8 cellular contexts compared by ENCODE assay signal in the genomic region with DNA sequence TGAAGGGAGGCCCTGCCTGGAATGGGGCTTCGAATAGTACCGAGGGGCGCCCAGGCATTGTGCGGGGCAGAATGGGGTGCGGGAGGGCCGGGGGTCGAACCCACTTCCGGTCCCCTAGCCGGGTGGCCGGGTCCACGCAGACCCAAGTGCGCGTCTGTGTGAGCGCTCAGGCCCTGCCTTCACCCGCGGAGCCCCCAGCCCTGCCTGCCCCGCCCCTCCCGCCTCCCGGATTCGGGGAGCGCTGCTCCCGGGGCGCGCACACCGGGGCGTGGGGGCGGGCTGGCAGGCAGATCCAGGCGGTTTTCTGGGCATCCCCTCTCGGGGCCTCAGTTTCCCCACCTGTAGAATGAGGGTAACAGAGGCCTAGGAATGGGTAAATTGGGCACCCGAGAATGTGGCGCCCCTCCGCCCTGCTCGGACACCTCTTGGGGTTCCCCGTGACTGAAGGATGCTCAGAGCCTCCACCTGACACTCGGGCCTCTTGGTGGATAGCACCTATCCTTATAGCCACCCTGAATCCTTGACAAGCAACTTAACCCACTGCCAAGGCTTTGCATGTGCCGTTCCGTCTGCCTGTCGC. TPM values are rescaled to one million over a fixed set of nuclear protein-coding genes. Genes with fewer than 3 reads are reported as not detected.
DNase-seq lines count a peak whose midpoint lies in the region; ATAC-seq, FAIRE-seq and TF ChIP-seq lines count a peak whose summit lies in the region.

No MANE protein-coding gene starts in this region.

- H3K36me3 Mint-ChIP-seq in Calu3 (ENCODE audit: insufficient read depth, unreplicated experiment) = peaks cover 42% of the 10 kb centered on the region

- H3K36me3 ChIP-seq in adrenal gland (replicated peaks in 1 of 2) = peaks cover 0 to 6% of the 10 kb centered on the region in 2 donors
- peaks cover 6 to 18% of the 10 kb centered on the region in 2 experiments; a peak in 4 of 5 replicates for H3K36me3 ChIP-seq in HepG2 (replicated peaks in 1 of 2; ENCODE audit: control insufficient read depth in 1 of 2, insufficient read depth in 2 of 2, low read length in 2 of 2)

- H3K27ac Mint-ChIP-seq in Calu3 (ENCODE audit: unreplicated experiment) = peak overlapping the region; percentile 66
- H3K27ac Mint-ChIP-seq in stimulated activated naive CD8-positive, alpha-beta T cell treated with anti-CD3 and anti-CD28 coated beads, Interleukin-15, amount 100 ng/mL, for 72 hours = peak overlapping the region; percentile 92

- H3K27me3 Mint-ChIP-seq in Calu3 (ENCODE audit: unreplicated experiment) = no peaks in the 10 kb centered on the region
- no peaks in the 10 kb centered on the region for H3K27me3 Mint-ChIP-seq in stimulated activated naive CD8-positive, alpha-beta T cell treated with anti-CD3 and anti-CD28 coated beads, Interleukin-15, amount 100 ng/mL, for 72 hours

- BruUV-seq in Calu3 (replicated peaks; lab: Mats Ljungman, UMichigan) (no TSS peak), HepG2 (replicated peaks; lab: Mats Ljungman, UMichigan) (TSS peak; percentile 42)

- no peak for TF ChIP-seq RAD21 in HepG2 (CRISPR knock-in tag; IDR thresholded peaks at IDR 0.05)

- H3K4me2 ChIP-seq in HepG2 (ENCODE audit: low read depth, low read length) = peak overlapping the region; percentile 93

- WGBS in adrenal gland, 4 donors = 0 to 7% (median 1%) methylated on average over 6 to 38 of the region's 38 CpGs
- 0% methylated on average over 4 of the region's 38 CpGs for WGBS in HepG2 (ENCODE audit: low lambda C conversion rate)

- H3K4me1 Mint-ChIP-seq in Calu3 (ENCODE audit: low read depth, unreplicated experiment) = peaks cover 27% of the 10 kb centered on the region
- H3K4me1 Mint-ChIP-seq in stimulated activated naive CD8-positive, alpha-beta T cell treated with anti-CD3 and anti-CD28 coated beads, Interleukin-15, amount 100 ng/mL, for 72 hours = peaks cover 49% of the 10 kb centered on the region

- in situ Hi-C loops in HepG2 (cut with HindIII; ENCODE audit: extremely low pct_ligation_motif_present, low pct_unique_long_range_greater_than_20kb) = loop anchor here (5.0 kb wide), 1 partner anchor 41 kb away; no protein-coding TSS in a partner anchor

- peak overlapping the region; percentile 99 for H3K9ac ChIP-seq in HepG2 (ENCODE audit: insufficient read depth, low read depth, low read length)

- CTCF ChIA-PET in Calu3 (lab: Charles Lee) = interaction anchor here (1.4 kb wide), 1 partner anchor 40 kb away, joined by 3 read pairs; no protein-coding TSS in a partner anchor
- CTCF ChIA-PET in HepG2 (lab: Yijun Ruan, JAX; ENCODE audit: low intra/inter-chr PET ratio, low total read pairs) = no interaction called here

- POLR2A ChIA-PET in HepG2 (lab: Yijun Ruan, JAX) = interaction anchor here (0.9 to 1.4 kb wide), 15 partner anchors 15 to 169 kb away, joined by 3 to 16 read pairs (median 5); partner anchors contain the start of genes LSM4 and MPV17L2

- intact Hi-C loops in Calu3 (cut with micrococcal nuclease; ENCODE audit: unreplicated experiment) (loop anchor here (5.0 kb wide), 1 partner anchor 41 kb away; no protein-coding TSS in a partner anchor), adrenal gland (cut with DNase I) (loop anchor here in 1 of 2 donors (5.0 kb wide), 1 partner anchor 36 kb away; no protein-coding TSS in a partner anchor), HepG2 (cut with micrococcal nuclease; ENCODE audit: unreplicated experiment) (loop anchor here (1.0 kb wide), 2 partner anchors 17 to 40 kb away; no protein-coding TSS in a partner anchor)

- peaks cover 18% of the 10 kb centered on the region for H3K79me2 ChIP-seq in HepG2 (ENCODE audit: insufficient read depth, low read length)

- H3K4me3 ChIP-seq in LNCaP clone FGC (ENCODE audit: low read depth, low read length) = peak overlapping the region; percentile 78
- H3K4me3 ChIP-seq in adrenal gland = peak overlapping the region; percentile 33 to 84 (median 60)
- peak overlapping the region; percentile 73 to 98 (median 98) for H3K4me3 ChIP-seq in HepG2 (replicated peaks in 1 of 3; ENCODE audit: insufficient read depth in 1 of 3, low read depth in 2 of 3, low read length in 3 of 3)

- 0 out of 2 replicates have a peak, but pooled peaks cover 11% of the 10 kb centered on the region for H4K20me1 ChIP-seq in HepG2 (ENCODE audit: insufficient read depth, low read length)

- no peaks in the 10 kb centered on the region for H3K9me3 ChIP-seq in adrenal gland (replicated peaks in 1 of 3)
- no peaks in the 10 kb centered on the region for H3K9me3 ChIP-seq in HepG2 (ENCODE audit: low read length)

- no peaks in the 10 kb centered on the region for H3K9me3 Mint-ChIP-seq in Calu3 (ENCODE audit: low read depth, unreplicated experiment)
- no peaks in the 10 kb centered on the region for H3K9me3 Mint-ChIP-seq in stimulated activated naive CD8-positive, alpha-beta T cell treated with anti-CD3 and anti-CD28 coated beads, Interleukin-15, amount 100 ng/mL, for 72 hours

- TF ChIP-seq POLR2A in adrenal gland (IDR thresholded peaks at IDR 0.05) (peak in 1 of 2 donors; percentile 51), HepG2 (IDR thresholded peaks at IDR 0.05; ENCODE audit: insufficient read depth in 1 of 2, low read depth in 2 of 2, low read length in 2 of 2) (no peak)

- peak overlapping the region; percentile 90 for H3K4me3 Mint-ChIP-seq in Calu3 (ENCODE audit: low read depth, unreplicated experiment)
- peak overlapping the region; percentile 88 to 93 for H3K4me3 Mint-ChIP-seq in stimulated activated naive CD8-positive, alpha-beta T cell treated with anti-CD3 and anti-CD28 coated beads, Interleukin-15, amount 100 ng/mL, for 72 hours

- TF ChIP-seq CTCF in Calu3 (IDR thresholded peaks at IDR 0.05; ENCODE audit: unreplicated experiment) (no peak), LNCaP clone FGC (IDR thresholded peaks at IDR 0.05; ENCODE audit: control insufficient read depth, extremely low read depth, insufficient read depth) (no peak), adrenal gland (IDR thresholded peaks at IDR 0.05) (no peak), HepG2 (CRISPR knock-in tag; IDR thresholded peaks at IDR 0.05) (no peak)

- FAIRE-seq in HepG2 (lab: Jason Lieb, UNC) = no peak

- ATAC-seq in HepG2 (no peak; the same call in 2 of the 3 replicates), GM21528 (IDR thresholded peaks at IDR 0.05; ENCODE audit: low FRiP score, unreplicated experiment) (no peak)
- ATAC-seq in stimulated activated naive CD8-positive, alpha-beta T cell treated with anti-CD3 and anti-CD28 coated beads, Interleukin-15, amount 100 ng/mL, for 72 hours = no peak

- peak overlapping the region; percentile 17 to 97 (median 94) for H3K27ac ChIP-seq in adrenal gland
- H3K27ac ChIP-seq in HepG2 (ENCODE audit: extremely low read length, insufficient read depth, low read length) = peak overlapping the region; percentile 94

- no peak for DNase-seq in Calu3
- DNase-seq in LNCaP clone FGC (ENCODE audit: low read depth) = no peak
- DNase-seq in adrenal gland = peak in 4 of 7 donors; percentile 37 to 67 (median 50)
- DNase-seq in HepG2 (ENCODE audit: low spot score) = no peak
- peak; percentile 20 to 38 for DNase-seq in stimulated activated naive CD8-positive, alpha-beta T cell treated with anti-CD3 and anti-CD28 coated beads, Interleukin-15, amount 100 ng/mL, for 72 hours
- no peak for DNase-seq in HK-2 (ENCODE audit: unreplicated experiment)
- no peak for DNase-seq in NCI-H526 (lab: John Stamatoyannopoulos, UW)

- H3K27me3 ChIP-seq in adrenal gland = no peaks in the 10 kb centered on the region
- H3K27me3 ChIP-seq in HepG2 (ENCODE audit: control insufficient read depth in 1 of 2, insufficient read depth in 2 of 2, low read length in 2 of 2) = no peaks in the 10 kb centered on the region; a peak in 1 of 5 replicates

- no peak for TF ChIP-seq EP300 in HepG2 (IDR thresholded peaks at IDR 0.05; ENCODE audit: low read depth in 2 of 2, low read length in 2 of 2)
- no peak for TF ChIP-seq EP300 in HepG2 (CRISPR knock-in tag; IDR thresholded peaks at IDR 0.05; ENCODE audit: borderline replicate concordance)

- no peak overlapping the region for H2AFZ ChIP-seq in HepG2 (ENCODE audit: low read length)

- H3K4me1 ChIP-seq in adrenal gland (replicated peaks in 1 of 2) (peaks cover 32 to 58% of the 10 kb centered on the region in 2 donors), HepG2 (ENCODE audit: insufficient read depth, low read length) (peaks cover 56% of the 10 kb centered on the region)

RNA-seq across cellular contexts. Expression of gene PIK3R2, which starts 0.7 kb away (rescaled TPM):
- 22.5 and 23.2 TPM in 2 replicates for total RNA-seq in Calu3 (2022)
- total RNA-seq in adrenal gland = 100 to 1,000 TPM in 3 of 8 donors, 10 to 100 TPM in 5; 32.9 to 124 (median 80.4) TPM
- polyA plus RNA-seq in adrenal gland = 10 to 100 TPM in 2 of 3 donors, 1 to 10 TPM in 1; 6.7 to 21.0 (median 10.8) TPM
- total RNA-seq in HepG2 (2016; rRNA removed; fragmentation: Illumina TruSeq; extraction: Trizol) = 15.8 and 25.3 TPM in 2 replicates
- 13.7 and 16.1 TPM in 2 replicates for total RNA-seq in HepG2 (2016; cell fraction: cytosol; rRNA removed; fragmentation: Illumina TruSeq; extraction: Trizol; ENCODE audit: low read depth)
- total RNA-seq in HepG2 (2016; cell fraction: insoluble cytoplasmic fraction; rRNA removed; fragmentation: Illumina TruSeq; extraction: Trizol) = 12.5 and 18.3 TPM in 2 replicates
- 33.3 and 40.2 TPM in 2 replicates for total RNA-seq in HepG2 (2016; cell fraction: membrane; rRNA removed; fragmentation: Illumina TruSeq; extraction: Trizol)
- 14.5 and 18.4 TPM in 2 replicates for total RNA-seq in HepG2 (2016; cell fraction: nucleus; rRNA removed; fragmentation: Illumina TruSeq; extraction: Trizol)
- polyA plus RNA-seq in HepG2 (2011; rRNA removed) = 18.6 and 27.2 TPM in 2 replicates
- polyA plus RNA-seq in HepG2 (2011; cell fraction: cytosol; rRNA removed) = 17.0 and 21.2 TPM in 2 replicates
- polyA plus RNA-seq in HepG2 (2011; cell fraction: nucleus; rRNA removed) = 35.7 and 42.1 TPM in 2 replicates
- polyA plus RNA-seq in HepG2 (2012) = 39.2 and 39.3 TPM in 2 replicates
- polyA plus RNA-seq in HepG2 (2016; cell fraction: cytosol; fragmentation: Illumina TruSeq; extraction: Trizol; ENCODE audit: low read depth) = 8.4 and 11.9 TPM in 2 replicates
- 30.5 and 42.6 TPM in 2 replicates for polyA plus RNA-seq in HepG2 (2016; cell fraction: insoluble cytoplasmic fraction; fragmentation: Illumina TruSeq; extraction: Trizol; ENCODE audit: low read depth)
- polyA plus RNA-seq in HepG2 (2016; cell fraction: membrane; fragmentation: Illumina TruSeq; extraction: Trizol; ENCODE audit: low read depth) = 46.8 and 48.0 TPM in 2 replicates
- polyA plus RNA-seq in HepG2 (2016; cell fraction: nucleus; fragmentation: Illumina TruSeq; extraction: Trizol; ENCODE audit: insufficient read depth, low read depth) = 60.8 and 65.6 TPM in 2 replicates
- polyA minus RNA-seq in HepG2 (2011; rRNA and poly(A)+ RNA removed; ENCODE audit: low replicate concordance) = 18.1 and 22.4 TPM in 2 replicates
- polyA minus RNA-seq in HepG2 (2011; cell fraction: cytosol; rRNA and poly(A)+ RNA removed) = 12.0 and 21.3 TPM in 2 replicates
- polyA minus RNA-seq in HepG2 (2011; cell fraction: nucleus; rRNA and poly(A)+ RNA removed) = 12.7 and 19.6 TPM in 2 replicates

RNA-seq across cellular contexts. Expression of gene IFI30, which starts 20.0 kb away (rescaled TPM):
- 22.4 and 41.8 TPM in 2 replicates for total RNA-seq in Calu3 (2022)
- 100 to 1,000 TPM; 103 to 372 (median 185) TPM for total RNA-seq in adrenal gland
- polyA plus RNA-seq in adrenal gland = 100 to 1,000 TPM in 2 of 3 donors, 10 to 100 TPM in 1; 99.2 to 268 (median 158) TPM
- 41.2 and 79.4 TPM in 2 replicates for total RNA-seq in HepG2 (2016; rRNA removed; fragmentation: Illumina TruSeq; extraction: Trizol)
- total RNA-seq in HepG2 (2016; cell fraction: cytosol; rRNA removed; fragmentation: Illumina TruSeq; extraction: Trizol; ENCODE audit: low read depth) = 49.8 and 56.5 TPM in 2 replicates
- 39.1 and 76.9 TPM in 2 replicates for total RNA-seq in HepG2 (2016; cell fraction: insoluble cytoplasmic fraction; rRNA removed; fragmentation: Illumina TruSeq; extraction: Trizol)
- total RNA-seq in HepG2 (2016; cell fraction: membrane; rRNA removed; fragmentation: Illumina TruSeq; extraction: Trizol) = 32.9 and 35.3 TPM in 2 replicates
- 62.2 and 72.4 TPM in 2 replicates for total RNA-seq in HepG2 (2016; cell fraction: nucleus; rRNA removed; fragmentation: Illumina TruSeq; extraction: Trizol)
- polyA plus RNA-seq in HepG2 (2011; rRNA removed) = 24.7 and 25.0 TPM in 2 replicates
- polyA plus RNA-seq in HepG2 (2011; cell fraction: cytosol; rRNA removed) = 33.2 and 51.0 TPM in 2 replicates
- 13.2 and 16.2 TPM in 2 replicates for polyA plus RNA-seq in HepG2 (2011; cell fraction: nucleus; rRNA removed)
- 13.8 and 14.8 TPM in 2 replicates for polyA plus RNA-seq in HepG2 (2012)
- polyA plus RNA-seq in HepG2 (2016; cell fraction: cytosol; fragmentation: Illumina TruSeq; extraction: Trizol; ENCODE audit: low read depth) = 68.0 and 80.0 TPM in 2 replicates
- 46.2 and 52.2 TPM in 2 replicates for polyA plus RNA-seq in HepG2 (2016; cell fraction: insoluble cytoplasmic fraction; fragmentation: Illumina TruSeq; extraction: Trizol; ENCODE audit: low read depth)
- polyA plus RNA-seq in HepG2 (2016; cell fraction: membrane; fragmentation: Illumina TruSeq; extraction: Trizol; ENCODE audit: low read depth) = 28.9 and 31.1 TPM in 2 replicates
- polyA plus RNA-seq in HepG2 (2016; cell fraction: nucleus; fragmentation: Illumina TruSeq; extraction: Trizol; ENCODE audit: insufficient read depth, low read depth) = 133 TPM in 2 replicates
- 49.7 and 255 TPM in 2 replicates for polyA minus RNA-seq in HepG2 (2011; rRNA and poly(A)+ RNA removed; ENCODE audit: low replicate concordance)
- 11.2 and 23.9 TPM in 2 replicates for polyA minus RNA-seq in HepG2 (2011; cell fraction: cytosol; rRNA and poly(A)+ RNA removed)
- polyA minus RNA-seq in HepG2 (2011; cell fraction: nucleus; rRNA and poly(A)+ RNA removed) = 3.7 and 4.4 TPM in 2 replicates

RNA-seq across cellular contexts. Expression of gene MPV17L2, which starts 39.4 kb away (rescaled TPM):
- 10.9 and 11.5 TPM in 2 replicates for total RNA-seq in Calu3 (2022)
- total RNA-seq in adrenal gland = 10 to 100 TPM; 10.3 to 47.4 (median 24.0) TPM
- 10 to 100 TPM; 21.1 to 41.4 (median 40.8) TPM for polyA plus RNA-seq in adrenal gland
- 13.0 and 16.7 TPM in 2 replicates for total RNA-seq in HepG2 (2016; rRNA removed; fragmentation: Illumina TruSeq; extraction: Trizol)
- 5.8 and 6.2 TPM in 2 replicates for total RNA-seq in HepG2 (2016; cell fraction: cytosol; rRNA removed; fragmentation: Illumina TruSeq; extraction: Trizol; ENCODE audit: low read depth)
- 13.4 and 17.8 TPM in 2 replicates for total RNA-seq in HepG2 (2016; cell fraction: insoluble cytoplasmic fraction; rRNA removed; fragmentation: Illumina TruSeq; extraction: Trizol)
- 8.3 and 11.1 TPM in 2 replicates for total RNA-seq in HepG2 (2016; cell fraction: membrane; rRNA removed; fragmentation: Illumina TruSeq; extraction: Trizol)
- 9.2 and 11.2 TPM in 2 replicates for total RNA-seq in HepG2 (2016; cell fraction: nucleus; rRNA removed; fragmentation: Illumina TruSeq; extraction: Trizol)
- polyA plus RNA-seq in HepG2 (2011; rRNA removed) = 12.4 and 13.6 TPM in 2 replicates
- 8.7 and 13.2 TPM in 2 replicates for polyA plus RNA-seq in HepG2 (2011; cell fraction: cytosol; rRNA removed)
- polyA plus RNA-seq in HepG2 (2011; cell fraction: nucleus; rRNA removed) = 5.8 and 6.4 TPM in 2 replicates
- polyA plus RNA-seq in HepG2 (2012) = 6.0 and 9.4 TPM in 2 replicates
- polyA plus RNA-seq in HepG2 (2016; cell fraction: cytosol; fragmentation: Illumina TruSeq; extraction: Trizol; ENCODE audit: low read depth) = 7.8 and 8.4 TPM in 2 replicates
- 21.7 TPM in 2 replicates for polyA plus RNA-seq in HepG2 (2016; cell fraction: insoluble cytoplasmic fraction; fragmentation: Illumina TruSeq; extraction: Trizol; ENCODE audit: low read depth)
- polyA plus RNA-seq in HepG2 (2016; cell fraction: membrane; fragmentation: Illumina TruSeq; extraction: Trizol; ENCODE audit: low read depth) = 9.2 and 11.9 TPM in 2 replicates
- polyA plus RNA-seq in HepG2 (2016; cell fraction: nucleus; fragmentation: Illumina TruSeq; extraction: Trizol; ENCODE audit: insufficient read depth, low read depth) = 27.8 and 29.4 TPM in 2 replicates
- 22.3 and 69.9 TPM in 2 replicates for polyA minus RNA-seq in HepG2 (2011; rRNA and poly(A)+ RNA removed; ENCODE audit: low replicate concordance)
- 3.4 and 4.1 TPM in 2 replicates for polyA minus RNA-seq in HepG2 (2011; cell fraction: cytosol; rRNA and poly(A)+ RNA removed)
- polyA minus RNA-seq in HepG2 (2011; cell fraction: nucleus; rRNA and poly(A)+ RNA removed) = 2.5 and 3.7 TPM in 2 replicates

RNA-seq across cellular contexts. Expression of gene RAB3A, which starts 50.2 kb away (rescaled TPM):
- total RNA-seq in Calu3 (2022) (1.9 TPM in 2 replicates), adrenal gland (10 to 100 TPM in 3 of 8 donors, 1 to 10 TPM in 5; 2.3 to 32.3 (median 6.9) TPM), HepG2 (2016; rRNA removed; fragmentation: Illumina TruSeq; extraction: Trizol) (0.53 and 0.58 TPM in 2 replicates)
- polyA plus RNA-seq in adrenal gland (10 to 100 TPM in 1 of 3 donors, 1 to 10 TPM in 2; 4.0 to 16.6 (median 5.8) TPM), HepG2 (2011; rRNA removed) (0.95 and 0.98 TPM in 2 replicates)
- 1.5 and 2.4 TPM in 2 replicates for total RNA-seq in HepG2 (2016; cell fraction: cytosol; rRNA removed; fragmentation: Illumina TruSeq; extraction: Trizol; ENCODE audit: low read depth)
- total RNA-seq in HepG2 (2016; cell fraction: insoluble cytoplasmic fraction; rRNA removed; fragmentation: Illumina TruSeq; extraction: Trizol) = 0.61 and 1.2 TPM in 2 replicates
- 1.4 and 1.8 TPM in 2 replicates for total RNA-seq in HepG2 (2016; cell fraction: membrane; rRNA removed; fragmentation: Illumina TruSeq; extraction: Trizol)
- 1.0 and 1.4 TPM in 2 replicates for total RNA-seq in HepG2 (2016; cell fraction: nucleus; rRNA removed; fragmentation: Illumina TruSeq; extraction: Trizol)
- polyA plus RNA-seq in HepG2 (2011; cell fraction: cytosol; rRNA removed) = 1.4 TPM in 2 replicates
- polyA plus RNA-seq in HepG2 (2011; cell fraction: nucleus; rRNA removed) = 2.7 and 3.2 TPM in 2 replicates
- polyA plus RNA-seq in HepG2 (2012) = 1.8 and 2.1 TPM in 2 replicates
- 0.90 and 0.94 TPM in 2 replicates for polyA plus RNA-seq in HepG2 (2016; cell fraction: cytosol; fragmentation: Illumina TruSeq; extraction: Trizol; ENCODE audit: low read depth)
- 1.1 and 2.1 TPM in 2 replicates for polyA plus RNA-seq in HepG2 (2016; cell fraction: insoluble cytoplasmic fraction; fragmentation: Illumina TruSeq; extraction: Trizol; ENCODE audit: low read depth)
- 1.1 TPM in 2 replicates for polyA plus RNA-seq in HepG2 (2016; cell fraction: membrane; fragmentation: Illumina TruSeq; extraction: Trizol; ENCODE audit: low read depth)
- polyA plus RNA-seq in HepG2 (2016; cell fraction: nucleus; fragmentation: Illumina TruSeq; extraction: Trizol; ENCODE audit: insufficient read depth, low read depth) = 2.0 and 3.3 TPM in 2 replicates
- polyA minus RNA-seq in HepG2 (2011; rRNA and poly(A)+ RNA removed; ENCODE audit: low replicate concordance) = 4.2 and 9.4 TPM in 2 replicates
- polyA minus RNA-seq in HepG2 (2011; cell fraction: cytosol; rRNA and poly(A)+ RNA removed) = 3.9 and 4.1 TPM in 2 replicates
- polyA minus RNA-seq in HepG2 (2011; cell fraction: nucleus; rRNA and poly(A)+ RNA removed) = 0.64 and 1.2 TPM in 2 replicates

RNA-seq across cellular contexts. Expression of gene MAST3, which starts 56.1 kb away (rescaled TPM):
- total RNA-seq in Calu3 (2022) (5.5 and 5.9 TPM in 2 replicates), adrenal gland (10 to 100 TPM in 6 of 8 donors, 1 to 10 TPM in 2; 6.0 to 18.6 (median 12.5) TPM), HepG2 (2016; rRNA removed; fragmentation: Illumina TruSeq; extraction: Trizol) (4.1 and 4.5 TPM in 2 replicates)
- polyA plus RNA-seq in adrenal gland (10 to 100 TPM in 1 of 3 donors, 1 to 10 TPM in 2; 1.8 to 19.1 (median 7.1) TPM), HepG2 (2011; rRNA removed) (4.6 and 6.0 TPM in 2 replicates)
- 1.9 and 2.8 TPM in 2 replicates for total RNA-seq in HepG2 (2016; cell fraction: cytosol; rRNA removed; fragmentation: Illumina TruSeq; extraction: Trizol; ENCODE audit: low read depth)
- 3.6 and 4.1 TPM in 2 replicates for total RNA-seq in HepG2 (2016; cell fraction: insoluble cytoplasmic fraction; rRNA removed; fragmentation: Illumina TruSeq; extraction: Trizol)
- 4.4 and 5.1 TPM in 2 replicates for total RNA-seq in HepG2 (2016; cell fraction: membrane; rRNA removed; fragmentation: Illumina TruSeq; extraction: Trizol)
- 5.3 and 7.5 TPM in 2 replicates for total RNA-seq in HepG2 (2016; cell fraction: nucleus; rRNA removed; fragmentation: Illumina TruSeq; extraction: Trizol)
- 2.0 and 2.4 TPM in 2 replicates for polyA plus RNA-seq in HepG2 (2011; cell fraction: cytosol; rRNA removed)
- 18.7 and 20.6 TPM in 2 replicates for polyA plus RNA-seq in HepG2 (2011; cell fraction: nucleus; rRNA removed)
- 5.2 and 6.4 TPM in 2 replicates for polyA plus RNA-seq in HepG2 (2012)
- polyA plus RNA-seq in HepG2 (2016; cell fraction: cytosol; fragmentation: Illumina TruSeq; extraction: Trizol; ENCODE audit: low read depth) = 1.0 and 1.1 TPM in 2 replicates
- polyA plus RNA-seq in HepG2 (2016; cell fraction: insoluble cytoplasmic fraction; fragmentation: Illumina TruSeq; extraction: Trizol; ENCODE audit: low read depth) = 4.1 and 5.8 TPM in 2 replicates
- 2.0 and 2.2 TPM in 2 replicates for polyA plus RNA-seq in HepG2 (2016; cell fraction: membrane; fragmentation: Illumina TruSeq; extraction: Trizol; ENCODE audit: low read depth)
- polyA plus RNA-seq in HepG2 (2016; cell fraction: nucleus; fragmentation: Illumina TruSeq; extraction: Trizol; ENCODE audit: insufficient read depth, low read depth) = 22.7 and 26.8 TPM in 2 replicates
- 3.2 and 9.3 TPM in 2 replicates for polyA minus RNA-seq in HepG2 (2011; rRNA and poly(A)+ RNA removed; ENCODE audit: low replicate concordance)
- 6.7 and 7.6 TPM in 2 replicates for polyA minus RNA-seq in HepG2 (2011; cell fraction: cytosol; rRNA and poly(A)+ RNA removed)
- 7.3 and 8.5 TPM in 2 replicates for polyA minus RNA-seq in HepG2 (2011; cell fraction: nucleus; rRNA and poly(A)+ RNA removed)

Comparison
In these comparisons a context has a peak if more than half of its experiments do, and no peak if none do; other contexts are left out.
1. DNase-seq: peak in adrenal gland (4 of 7) and stimulated activated naive CD8-positive, alpha-beta T cell treated with anti-CD3 and anti-CD28 coated beads, Interleukin-15, amount 100 ng/mL, for 72 hours (2 of 2); none in Calu3 (single experiment), LNCaP clone FGC (single experiment), HepG2 (single experiment), HK-2 (single experiment) and NCI-H526 (0 of 2).
2. Peak in every context shown above with its lines, with median percentiles within 50 percentile points of each other: H3K4me3 ChIP-seq.